Comparison of ENCODE assay signal across 1 cellular context in the genomic region with DNA sequence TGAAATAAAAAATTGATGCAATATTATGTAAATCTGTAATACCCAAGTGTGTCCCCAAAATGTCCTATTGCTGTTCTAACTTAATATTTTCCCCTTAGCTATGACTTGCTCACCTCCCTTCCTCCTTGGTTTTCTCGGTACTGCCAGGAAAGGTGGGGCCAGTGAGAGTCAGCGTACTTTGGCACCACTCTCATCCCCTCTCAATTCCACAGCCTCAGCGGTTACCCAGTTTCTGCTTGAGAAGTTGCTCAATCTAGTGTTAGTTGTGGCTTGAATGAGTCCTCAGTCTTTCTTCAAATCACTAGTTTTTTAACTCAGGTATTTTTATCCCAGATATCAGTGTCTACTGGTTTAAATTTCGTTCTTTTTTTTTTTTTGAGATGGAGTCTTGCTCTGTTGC.
TF ChIP-seq lines count a peak whose summit lies in the region.

No MANE protein-coding gene starts in this region.

TF ChIP-seq in HepG2, 621 proteins besides CTCF, POLR2A, EP300 and RAD21:
- peak; percentile 29; the same call in 1 of the 2 replicates for TF ChIP-seq CEBPB (IDR thresholded peaks at IDR 0.05; ENCODE audit: borderline replicate concordance, low read depth, low read length)
- TF ChIP-seq SRSF1 (optimal IDR thresholded peaks at IDR 0.05; ENCODE audit: low read depth, low read length): no peak
- no peak for TF ChIP-seq HMG20B (CRISPR knock-in tag; conservative IDR thresholded peaks at IDR 0.05)
- no peak for TF ChIP-seq ZNF160 (CRISPR knock-in tag; IDR thresholded peaks at IDR 0.05)
- TF ChIP-seq ZNF224 (CRISPR knock-in tag; IDR thresholded peaks at IDR 0.05): no peak
